In genomic region chr16:88626646-88627045, GRCh38 we compare ENCODE assay signal across 26 cellular contexts. TPM values are rescaled to one million over a fixed set of nuclear protein-coding genes. Genes with fewer than 3 reads are reported as not detected.
"Had no signal": no experiment of that assay in that cellular context is flagged by ENCODE, and none has a peak within 500 bp of the region (broad histone marks: within the 10 kb centered on the region; RNA-seq: fewer than 3 reads in every experiment).

No MANE protein-coding gene starts in this region.

- H3K4me3 Mint-ChIP-seq: activated naive CD4-positive, alpha-beta T cell treated with anti-CD3 and anti-CD28 coated beads, Interleukin-2, amount 50 U/mL, for 24 hours; dendritic cell treated with granulocyte-macrophage colony-stimulating factor and Interleukin-4, amounts not matched to agents 40 ng/mL and 50 ng/mL, for 4 days; neural progenitor cell had no signal

- ATAC-seq: gastroesophageal sphincter, heart right ventricle, left ventricle myocardium superior had no signal

- H3K9me3 ChIP-seq: ascending aorta, esophagus muscularis mucosa, gastroesophageal sphincter, heart right ventricle, prostate gland, right atrium auricular region, thyroid gland had no signal

- H3K9me3 Mint-ChIP-seq: activated naive CD4-positive, alpha-beta T cell treated with anti-CD3 and anti-CD28 coated beads, Interleukin-2, amount 50 U/mL, for 24 hours; dendritic cell treated with granulocyte-macrophage colony-stimulating factor and Interleukin-4, amounts not matched to agents 40 ng/mL and 50 ng/mL, for 4 days; neural progenitor cell had no signal

- H3K4me2 ChIP-seq: neural progenitor cell had no signal

- H3K27me3 Mint-ChIP-seq: activated naive CD4-positive, alpha-beta T cell treated with anti-CD3 and anti-CD28 coated beads, Interleukin-2, amount 50 U/mL, for 24 hours; dendritic cell treated with granulocyte-macrophage colony-stimulating factor and Interleukin-4, amounts not matched to agents 40 ng/mL and 50 ng/mL, for 4 days had no signal

- H3K27ac ChIP-seq: ascending aorta, esophagus muscularis mucosa, gastroesophageal sphincter, heart right ventricle, neural progenitor cell, prostate gland, right atrium auricular region, thyroid gland had no signal

- H3K9ac ChIP-seq: neural progenitor cell had no signal

- FAIRE-seq: endothelial cell of umbilical vein had no signal

- H2AFZ ChIP-seq: neural progenitor cell had no signal

- H3K4me1 Mint-ChIP-seq: activated naive CD4-positive, alpha-beta T cell treated with anti-CD3 and anti-CD28 coated beads, Interleukin-2, amount 50 U/mL, for 24 hours; neural progenitor cell had no signal

- H3K27ac Mint-ChIP-seq: activated naive CD4-positive, alpha-beta T cell treated with anti-CD3 and anti-CD28 coated beads, Interleukin-2, amount 50 U/mL, for 24 hours; dendritic cell treated with granulocyte-macrophage colony-stimulating factor and Interleukin-4, amounts not matched to agents 40 ng/mL and 50 ng/mL, for 4 days; neural progenitor cell had no signal

- H3K4me3 ChIP-seq: ascending aorta, esophagus muscularis mucosa, gastroesophageal sphincter, heart right ventricle, neural progenitor cell, prostate gland, right atrium auricular region, thyroid gland had no signal

- H3K4me1 ChIP-seq: ascending aorta, gastroesophageal sphincter, neural progenitor cell, prostate gland, thyroid gland had no signal

- H3K36me3 ChIP-seq: neural progenitor cell had no signal

- H3K27me3 ChIP-seq: ascending aorta, esophagus muscularis mucosa, gastroesophageal sphincter, heart right ventricle, neural progenitor cell, right atrium auricular region, thyroid gland had no signal

- DNase-seq: activated CD4-positive, alpha-beta T cell treated with anti-CD3 and anti-CD28 coated beads, Interleukin-2, amount 50 U/mL, for 1 hour; activated gamma-delta T cell; effector CD8-positive, alpha-beta T cell; heart right ventricle; kidney glomerular epithelial cell; left ventricle myocardium superior; stimulated activated CD4-positive, alpha-beta T cell treated with anti-CD3 and anti-CD28 coated beads, Interleukin-2, amount 100 ng/mL, for 24 hours; stimulated activated naive CD4-positive, alpha-beta T cell treated with Interleukin-2 at 50 U/mL for 16 hours; T-helper 9 cell; thyroid gland had no signal

RNA-seq across cellular contexts. Expression of gene IL17C, which starts 11.7 kb away (rescaled TPM):
- total RNA-seq: activated CD8-positive, alpha-beta memory T cell treated with anti-CD3 and anti-CD28 coated beads for 36 hours; ascending aorta; chondrocyte; endothelial cell of umbilical vein; esophagus muscularis mucosa; gastroesophageal sphincter; heart right ventricle; left ventricle myocardium superior; osteocyte; right atrium auricular region; skeletal muscle tissue; subcutaneous adipose tissue; thyroid gland; urinary bladder had no signal
- polyA plus RNA-seq: adipose tissue, heart right ventricle had no signal

RNA-seq across cellular contexts. Expression of gene SNAI3, which starts 59.7 kb away (rescaled TPM):
- total RNA-seq: ascending aorta, chondrocyte, osteocyte, urinary bladder had no signal
